ENCODE assay signal across 8 cellular contexts in the genomic region with DNA sequence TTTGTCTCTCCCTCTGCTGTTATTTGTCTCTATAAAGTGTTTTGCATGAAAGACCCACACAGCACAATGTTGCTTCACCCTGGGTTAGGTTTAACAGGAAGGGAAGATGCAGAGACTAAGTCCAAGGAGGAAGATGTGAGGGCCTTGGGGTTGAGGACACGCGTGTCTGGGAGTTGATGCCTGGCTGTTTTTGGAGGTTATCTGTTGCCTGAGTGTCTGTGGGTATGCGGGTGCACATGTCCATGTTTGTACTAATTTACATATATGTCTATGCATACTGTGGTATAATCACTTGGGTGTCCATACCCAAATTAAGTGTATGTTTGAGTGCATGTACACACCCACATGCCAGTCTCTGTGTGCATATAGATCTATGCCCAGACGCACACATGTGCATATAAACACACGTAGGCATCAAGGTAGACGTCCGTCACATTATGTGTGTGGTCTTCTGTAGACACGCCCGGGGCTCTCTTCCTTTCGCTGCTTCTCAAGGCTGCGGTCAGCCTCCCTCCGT. TPM values are rescaled to one million over a fixed set of nuclear protein-coding genes. Genes with fewer than 3 reads are reported as not detected.
DNase-seq lines count a peak whose midpoint lies in the region; ATAC-seq and TF ChIP-seq lines count a peak whose summit lies in the region.

No MANE protein-coding gene starts in this region.

- H3K27me3 ChIP-seq in right cardiac atrium (ENCODE audit: control insufficient read depth, insufficient read depth): no peaks in the 10 kb centered on the region

- H3K4me1 Mint-ChIP-seq in activated CD8-positive, alpha-beta memory T cell treated with anti-CD3 and anti-CD28 coated beads, Interleukin-2, amount 10 ng/mL, durations not matched to agents 7 days and 5 days: peaks cover 45% of the 10 kb centered on the region

- H3K9me3 ChIP-seq in right cardiac atrium (ENCODE audit: control insufficient read depth, low read length): no peaks in the 10 kb centered on the region

- DNase-seq in activated CD8-positive, alpha-beta memory T cell treated with anti-CD3 and anti-CD28 coated beads, Interleukin-2, amount 10 ng/mL, durations not matched to agents 7 days and 5 days: no peak
- no peak for DNase-seq in activated CD8-positive, alpha-beta memory T cell treated with anti-CD3 and anti-CD28 coated beads, Interleukin-2, amount 50 U/mL, for 4 hours
- DNase-seq in right cardiac atrium: no peak
- peak; percentile 32 for DNase-seq in smooth muscle cell of the brain vasculature (ENCODE audit: low read depth, low spot score)
- DNase-seq in T-helper 9 cell: no peak

- peak overlapping the region; percentile 34 for H3K27ac Mint-ChIP-seq in activated CD8-positive, alpha-beta memory T cell treated with anti-CD3 and anti-CD28 coated beads, Interleukin-2, amount 10 ng/mL, durations not matched to agents 7 days and 5 days

- CTCF ChIA-PET in activated CD8-positive, alpha-beta memory T cell treated with anti-CD3 and anti-CD28 coated beads, Interleukin-2, amount 10 ng/mL, durations not matched to agents 7 days and 5 days (lab: Charles Lee): interaction anchor here (1.0 to 1.5 kb wide), 6 partner anchors 27 to 186 kb away, joined by 3 to 6 read pairs (median 3); no protein-coding TSS in a partner anchor

- H3K4me1 ChIP-seq in right cardiac atrium (ENCODE audit: control insufficient read depth, insufficient read depth, low read length): peaks cover 6% of the 10 kb centered on the region

- no peak overlapping the region for H3K27ac ChIP-seq in right cardiac atrium (ENCODE audit: low read length)

- peaks cover 68% of the 10 kb centered on the region for H3K27me3 Mint-ChIP-seq in activated CD8-positive, alpha-beta memory T cell treated with anti-CD3 and anti-CD28 coated beads, Interleukin-2, amount 10 ng/mL, durations not matched to agents 7 days and 5 days

- 13% methylated on average over 12 of the region's 12 CpGs for WGBS in right cardiac atrium

- H3K36me3 Mint-ChIP-seq in activated CD8-positive, alpha-beta memory T cell treated with anti-CD3 and anti-CD28 coated beads, Interleukin-2, amount 10 ng/mL, durations not matched to agents 7 days and 5 days: peaks cover 2% of the 10 kb centered on the region

- TF ChIP-seq CTCF in WI38 (IDR thresholded peaks at IDR 0.05; ENCODE audit: low read depth, low read length): no peak

- no peaks in the 10 kb centered on the region for H3K9me3 Mint-ChIP-seq in activated CD8-positive, alpha-beta memory T cell treated with anti-CD3 and anti-CD28 coated beads, Interleukin-2, amount 10 ng/mL, durations not matched to agents 7 days and 5 days (ENCODE audit: low read depth)

- H3K4me3 Mint-ChIP-seq in activated CD8-positive, alpha-beta memory T cell treated with anti-CD3 and anti-CD28 coated beads, Interleukin-2, amount 10 ng/mL, durations not matched to agents 7 days and 5 days: peak overlapping the region; percentile 54

- H3K4me3 ChIP-seq in WI38 (ENCODE audit: low read depth, low read length): peak overlapping the region; percentile 61
- H3K4me3 ChIP-seq in right cardiac atrium (ENCODE audit: low read length): peak overlapping the region; percentile 98

- intact Hi-C loops in right cardiac atrium (cut with DNase I): loop anchor here (5.0 to 10.0 kb wide), 4 partner anchors 69 to 182 kb away; no protein-coding TSS in a partner anchor

- peak; percentile 4 for ATAC-seq in activated CD8-positive, alpha-beta memory T cell treated with anti-CD3 and anti-CD28 coated beads, Interleukin-2, amount 10 ng/mL, durations not matched to agents 7 days and 5 days
- ATAC-seq in right cardiac atrium (no peak), GM18861 (IDR thresholded peaks at IDR 0.05; ENCODE audit: unreplicated experiment) (no peak)
- ATAC-seq in activated CD4-positive, CD25-positive, alpha-beta regulatory T cell treated with anti-CD3 and anti-CD28 coated beads, Interleukin-2, amount 50 U/mL, for 24 hours: no peak

RNA-seq across cellular contexts. Expression of a gene that starts 1.0 kb away (rescaled TPM):
- 10 to 100 TPM; 15.5 to 20.0 TPM for total RNA-seq in activated CD8-positive, alpha-beta memory T cell treated with anti-CD3 and anti-CD28 coated beads, Interleukin-2, amount 10 ng/mL, durations not matched to agents 7 days and 5 days
- total RNA-seq in right cardiac atrium: 10 to 100 TPM; 10.6 to 15.7 (median 12.8) TPM
- polyA plus RNA-seq in right cardiac atrium: 9.1 TPM
